Comparison of ENCODE assay signal across 8 cellular contexts in genomic region chr13:30031488-30031887, GRCh38.
"Had no signal": no experiment of that assay in that cellular context is flagged by ENCODE, and none has a peak within 500 bp of the region (broad histone marks: within the 10 kb centered on the region; RNA-seq: fewer than 3 reads in every experiment).

No MANE protein-coding gene starts in this region.

- FAIRE-seq: G401.6, GM12878, GM12891, GM12892, GM18507, GM19239 had no signal

- DNase-seq: GDM1, GF-D8 had no signal

- ATAC-seq: GM12878 had no signal

- H3K4me3 ChIP-seq: GM12878 had no signal
